In genomic region chr11:72826191-72826941, GRCh38 we compare ENCODE assay signal across 1 cellular context.
A peak's percentile ranks its signal among the peaks of the same experiment; 100 is the strongest.
TF ChIP-seq lines count a peak whose summit lies in the region.

No MANE protein-coding gene starts in this region.

TF ChIP-seq in HepG2, 621 proteins besides CTCF, POLR2A, EP300 and RAD21 (continued from another document):
- TF ChIP-seq ARID4A (CRISPR knock-in tag; IDR thresholded peaks at IDR 0.05; ENCODE audit: borderline replicate concordance) (no peak), NPAS2 (CRISPR knock-in tag; IDR thresholded peaks at IDR 0.05; ENCODE audit: borderline replicate concordance) (no peak), ERF (CRISPR knock-in tag; IDR thresholded peaks at IDR 0.05) (no peak), AGO2 (optimal IDR thresholded peaks at IDR 0.05; ENCODE audit: low read depth, low read length) (peak; percentile 87), ZNF784 (CRISPR knock-in tag; IDR thresholded peaks at IDR 0.05; ENCODE audit: borderline replicate concordance) (no peak), GMEB1 (CRISPR knock-in tag; IDR thresholded peaks at IDR 0.05; ENCODE audit: borderline replicate concordance) (no peak), ZNF547 (CRISPR knock-in tag; IDR thresholded peaks at IDR 0.05) (no peak), NR2F6 (IDR thresholded peaks at IDR 0.05) (no peak; the same call in 1 of the 2 replicates), NR2F6 (CRISPR knock-in tag; IDR thresholded peaks at IDR 0.05) (0 out of 2 replicates have a peak, but pooled peaks have one; percentile 17), ZNF768 (CRISPR knock-in tag; IDR thresholded peaks at IDR 0.05) (0 out of 2 replicates have a peak, but pooled peaks have one; percentile 31), KAT8 (CRISPR knock-in tag; IDR thresholded peaks at IDR 0.05) (no peak), IRF9 (CRISPR knock-in tag; IDR thresholded peaks at IDR 0.05; ENCODE audit: borderline replicate concordance) (no peak)
